Comparison of ENCODE assay signal across 8 cellular contexts in genomic region chr22:39174498-39175120, GRCh38. TPM values are rescaled to one million over a fixed set of nuclear protein-coding genes. Genes with fewer than 3 reads are reported as not detected.
A peak's percentile ranks its signal among the peaks of the same experiment; 100 is the strongest.
DNase-seq lines count a peak whose midpoint lies in the region; ATAC-seq and TF ChIP-seq lines count a peak whose summit lies in the region.

No MANE protein-coding gene starts in this region.

- peak overlapping the region; percentile 18 for H3K4me2 ChIP-seq in fibroblast of lung (ENCODE audit: extremely low read depth, insufficient read depth, low read length)

- H3K4me3 ChIP-seq in fibroblast of lung (replicated peaks in 1 of 4; ENCODE audit: control extremely low read depth in 1 of 4, insufficient read depth in 1 of 4, low read depth in 3 of 4, low read length in 4 of 4) (no peak overlapping the region), stomach (no peak overlapping the region)

- H3K4me1 ChIP-seq in fibroblast of lung (ENCODE audit: control insufficient read depth, extremely low read depth, insufficient read depth, low read length) (peaks cover 39% of the 10 kb centered on the region), stomach (peaks cover 42 to 72% (median 49%) of the 10 kb centered on the region in 4 donors)

- peak overlapping the region; percentile 27 for H3K4me3 Mint-ChIP-seq in Calu3 (ENCODE audit: low read depth, unreplicated experiment)
- H3K4me3 Mint-ChIP-seq in activated T-helper 1 cell treated with anti-CD3 and anti-CD28 coated beads, Interleukin-12 subunit alpha, Interleukin-12 subunit beta, Interleukin-2, Interleukin-4 antibody, amounts not matched to agents 30 ng/mL and 10 ng/mL and 1 ng/mL, durations not matched to agents 14 hours and 24 hours and 36 hours = peak overlapping the region; percentile 40
- peak overlapping the region; percentile 84 for H3K4me3 Mint-ChIP-seq in natural killer cell

- DNase-seq in Calu3 (peak; percentile 86), NCI-H226 (peak; percentile 78), fibroblast of lung (ENCODE audit: low read depth in 2 of 2) (peak; percentile 83 to 87), natural killer cell (peak; percentile 75), stomach (peak; percentile 59), DMS114 treated with DMSO at 0.1 percent for 48 hours (lab: John Stamatoyannopoulos, UW; ENCODE audit: unreplicated experiment) (no peak)
- peak; percentile 33 for DNase-seq in activated T-helper 1 cell treated with anti-CD3 and anti-CD28 coated beads, Interleukin-12 subunit alpha, Interleukin-12 subunit beta, Interleukin-2, Interleukin-4 antibody, amounts not matched to agents 30 ng/mL and 10 ng/mL and 1 ng/mL, durations not matched to agents 14 hours and 24 hours and 36 hours (ENCODE audit: low spot score)

- H3K27ac ChIP-seq in fibroblast of lung (ENCODE audit: insufficient read depth, low read length) (peak overlapping the region; percentile 89), stomach (peak overlapping the region; percentile 68 to 85 (median 71))

- H3K36me3 ChIP-seq in fibroblast of lung (ENCODE audit: control insufficient read depth, insufficient read depth, low read length) (no peaks in the 10 kb centered on the region), stomach (no peaks in the 10 kb centered on the region)

- H3K9me3 Mint-ChIP-seq in Calu3 (ENCODE audit: low read depth, unreplicated experiment) = no peaks in the 10 kb centered on the region
- H3K9me3 Mint-ChIP-seq in activated T-helper 1 cell treated with anti-CD3 and anti-CD28 coated beads, Interleukin-12 subunit alpha, Interleukin-12 subunit beta, Interleukin-2, Interleukin-4 antibody, amounts not matched to agents 30 ng/mL and 10 ng/mL and 1 ng/mL, durations not matched to agents 14 hours and 24 hours and 36 hours = no peaks in the 10 kb centered on the region
- no peaks in the 10 kb centered on the region for H3K9me3 Mint-ChIP-seq in natural killer cell

- ATAC-seq in natural killer cell (peak; percentile 56 to 65 (median 57)), HG03025 (IDR thresholded peaks at IDR 0.05; ENCODE audit: low FRiP score, unreplicated experiment) (no peak)

- TF ChIP-seq EP300 in stomach (IDR thresholded peaks at IDR 0.05) = peak; percentile 68

- no peaks in the 10 kb centered on the region for H4K20me1 ChIP-seq in fibroblast of lung (ENCODE audit: control insufficient read depth, extremely low read depth, insufficient read depth, low read length)

- no peaks in the 10 kb centered on the region for H3K27me3 ChIP-seq in fibroblast of lung (ENCODE audit: control insufficient read depth, insufficient read depth, low read length)
- no peaks in the 10 kb centered on the region for H3K27me3 ChIP-seq in stomach

- TF ChIP-seq CTCF in Calu3 (IDR thresholded peaks at IDR 0.05; ENCODE audit: unreplicated experiment) (no peak), fibroblast of lung (conservative IDR thresholded peaks at IDR 0.05 in 1 of 2, IDR thresholded peaks at IDR 0.05 in 1 of 2; ENCODE audit: low read depth in 1 of 2, low read length in 2 of 2) (no peak), natural killer cell (IDR thresholded peaks at IDR 0.05) (no peak), stomach (IDR thresholded peaks at IDR 0.05) (no peak)

- WGBS in stomach, 5 donors = 7 to 18% (median 17%) methylated on average over 17 of the region's 17 CpGs

- H3K4me1 Mint-ChIP-seq in Calu3 (ENCODE audit: low read depth, unreplicated experiment) (peaks cover 75% of the 10 kb centered on the region), natural killer cell (peaks cover 56 to 89% of the 10 kb centered on the region in 2 donors)
- peaks cover 44% of the 10 kb centered on the region for H3K4me1 Mint-ChIP-seq in activated T-helper 1 cell treated with anti-CD3 and anti-CD28 coated beads, Interleukin-12 subunit alpha, Interleukin-12 subunit beta, Interleukin-2, Interleukin-4 antibody, amounts not matched to agents 30 ng/mL and 10 ng/mL and 1 ng/mL, durations not matched to agents 14 hours and 24 hours and 36 hours (ENCODE audit: low read depth)

- peak overlapping the region; percentile 58 for H3K9ac ChIP-seq in fibroblast of lung (ENCODE audit: insufficient read depth, low read length)

- H3K27ac Mint-ChIP-seq in Calu3 (ENCODE audit: unreplicated experiment) (peak overlapping the region; percentile 98), natural killer cell (peak overlapping the region; percentile 96 to 98)
- peak overlapping the region; percentile 92 for H3K27ac Mint-ChIP-seq in activated T-helper 1 cell treated with anti-CD3 and anti-CD28 coated beads, Interleukin-12 subunit alpha, Interleukin-12 subunit beta, Interleukin-2, Interleukin-4 antibody, amounts not matched to agents 30 ng/mL and 10 ng/mL and 1 ng/mL, durations not matched to agents 14 hours and 24 hours and 36 hours

- no peak for TF ChIP-seq POLR2A in stomach (IDR thresholded peaks at IDR 0.05)

- H2AFZ ChIP-seq in fibroblast of lung (ENCODE audit: low read length) = peak overlapping the region; percentile 21

- H3K9me3 ChIP-seq in fibroblast of lung (ENCODE audit: control insufficient read depth, insufficient read depth, low read depth, low read length) (no peaks in the 10 kb centered on the region), stomach (no peaks in the 10 kb centered on the region)

- H3K27me3 Mint-ChIP-seq in Calu3 (ENCODE audit: unreplicated experiment) (no peaks in the 10 kb centered on the region), natural killer cell (ENCODE audit: low read depth in 2 of 2) (peaks cover 0 to 7% of the 10 kb centered on the region in 2 donors)
- peaks cover 6% of the 10 kb centered on the region for H3K27me3 Mint-ChIP-seq in activated T-helper 1 cell treated with anti-CD3 and anti-CD28 coated beads, Interleukin-12 subunit alpha, Interleukin-12 subunit beta, Interleukin-2, Interleukin-4 antibody, amounts not matched to agents 30 ng/mL and 10 ng/mL and 1 ng/mL, durations not matched to agents 14 hours and 24 hours and 36 hours (ENCODE audit: insufficient read depth)

- intact Hi-C loops in Calu3 (cut with micrococcal nuclease; ENCODE audit: unreplicated experiment) = loop anchor here (5.0 to 10.0 kb wide), 2 partner anchors 38 to 70 kb away; partner anchors contain the start of gene PDGFB
- intact Hi-C loops in activated T-helper 1 cell treated with anti-CD3 and anti-CD28 coated beads, Interleukin-12 subunit alpha, Interleukin-12 subunit beta, Interleukin-2, Interleukin-4 antibody, amounts not matched to agents 30 ng/mL and 10 ng/mL and 1 ng/mL, durations not matched to agents 14 hours and 24 hours and 36 hours (cut with micrococcal nuclease) = loop anchor here (5.0 kb wide), 2 partner anchors 63 to 353 kb away; no protein-coding TSS in a partner anchor
- intact Hi-C loops in natural killer cell (cut with micrococcal nuclease) = loop anchor here (1.0 to 10.0 kb wide), 5 partner anchors 33 to 870 kb away; partner anchors contain the start of gene RPL3
- intact Hi-C loops in stomach (cut with DNase I; ENCODE audit: low total_unique reads) = loop anchor here (5.0 kb wide), 1 partner anchor 138 kb away; no protein-coding TSS in a partner anchor

- CTCF ChIA-PET in Calu3 (lab: Charles Lee) = interaction anchor here (0.6 to 1.3 kb wide), 2 partner anchors 31 to 132 kb away, joined by 3 to 4 read pairs; no protein-coding TSS in a partner anchor

- no peaks in the 10 kb centered on the region for H3K79me2 ChIP-seq in fibroblast of lung (ENCODE audit: control insufficient read depth, insufficient read depth, low read length)

- no TSS peak for BruUV-seq in Calu3 (replicated peaks; lab: Mats Ljungman, UMichigan)

- peaks cover 31% of the 10 kb centered on the region for H3K36me3 Mint-ChIP-seq in Calu3 (ENCODE audit: insufficient read depth, unreplicated experiment)
- H3K36me3 Mint-ChIP-seq in activated T-helper 1 cell treated with anti-CD3 and anti-CD28 coated beads, Interleukin-12 subunit alpha, Interleukin-12 subunit beta, Interleukin-2, Interleukin-4 antibody, amounts not matched to agents 30 ng/mL and 10 ng/mL and 1 ng/mL, durations not matched to agents 14 hours and 24 hours and 36 hours (ENCODE audit: low read depth) = no peaks in the 10 kb centered on the region
- H3K36me3 Mint-ChIP-seq in natural killer cell = no peaks in the 10 kb centered on the region

RNA-seq across cellular contexts. Expression of gene CBX7, which starts 22.1 kb away (rescaled TPM):
- total RNA-seq in Calu3 (2022) (10.5 and 11.8 TPM in 2 replicates), fibroblast of lung (8.7 and 14.7 TPM in 2 replicates), natural killer cell (10 to 100 TPM; 49.6 to 52.9 (median 50.0) TPM), stomach (10 to 100 TPM; 10.1 to 84.6 (median 29.6) TPM)
- total RNA-seq in activated T-helper 1 cell treated with anti-CD3 and anti-CD28 coated beads, Interleukin-12 subunit alpha, Interleukin-12 subunit beta, Interleukin-2, Interleukin-4 antibody, amounts not matched to agents 30 ng/mL and 10 ng/mL and 1 ng/mL, durations not matched to agents 14 hours and 24 hours and 36 hours = 12.7 and 13.8 TPM in 2 replicates
- polyA plus RNA-seq in fibroblast of lung (2.8 TPM in 2 replicates), stomach (10 to 100 TPM; 28.6 to 46.3 (median 29.8) TPM)
- polyA plus RNA-seq in fibroblast of lung (2012) = 4.1 TPM in 2 replicates
- 5.1 and 7.6 TPM in 2 replicates for polyA minus RNA-seq in fibroblast of lung (ENCODE audit: low replicate concordance)

Comparison
In these comparisons a context has a peak if more than half of its experiments do, and no peak if none do; other contexts are left out.
1. H3K4me3 Mint-ChIP-seq: peak in every context shown above with its lines; median percentile 84 in natural killer cell; 40 in activated T-helper 1 cell treated with anti-CD3 and anti-CD28 coated beads, Interleukin-12 subunit alpha, Interleukin-12 subunit beta, Interleukin-2, Interleukin-4 antibody, amounts not matched to agents 30 ng/mL and 10 ng/mL and 1 ng/mL, durations not matched to agents 14 hours and 24 hours and 36 hours; 27 in Calu3.